27 cellular contexts compared by ENCODE assay signal in the genomic region with DNA sequence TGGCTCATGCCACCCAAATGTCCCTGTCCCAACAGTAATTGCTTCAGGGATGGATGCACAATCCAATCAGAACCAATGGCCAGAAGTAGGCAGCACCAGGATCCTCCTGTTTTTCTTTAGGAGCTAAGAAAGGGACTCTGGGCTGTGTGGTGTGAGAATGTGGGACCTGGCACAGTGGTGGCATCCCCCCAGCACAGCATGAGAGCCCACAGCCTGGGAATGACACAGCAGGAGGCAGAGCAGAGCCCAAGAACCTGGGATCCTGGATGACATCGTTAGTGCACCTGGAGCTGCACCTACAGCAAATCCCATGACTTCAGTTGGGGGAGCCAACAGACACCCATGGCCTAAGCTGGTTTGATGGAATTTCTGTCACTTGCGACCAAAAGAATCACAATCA.
A peak's percentile ranks its signal among the peaks of the same experiment; 100 is the strongest.
DNase-seq lines count a peak whose midpoint lies in the region; ATAC-seq and TF ChIP-seq lines count a peak whose summit lies in the region.
"Had no signal": no experiment of that assay in that cellular context is flagged by ENCODE, and none has a peak within 500 bp of the region (broad histone marks: within the 10 kb centered on the region; RNA-seq: fewer than 3 reads in every experiment).

No MANE protein-coding gene starts in this region.

- H3K27ac Mint-ChIP-seq in activated CD8-positive, alpha-beta memory T cell treated with anti-CD3 and anti-CD28 coated beads, Interleukin-2, amount 10 ng/mL, durations not matched to agents 7 days and 5 days: no peak overlapping the region
- H3K27ac Mint-ChIP-seq in endodermal cell: no peak overlapping the region
- H3K27ac Mint-ChIP-seq in stimulated activated naive CD8-positive, alpha-beta T cell treated with anti-CD3 and anti-CD28 coated beads, Interleukin-15, amount 100 ng/mL, for 72 hours: no peak overlapping the region
- no peak overlapping the region for H3K27ac Mint-ChIP-seq in osteocyte (ENCODE audit: unreplicated experiment)
- H3K27ac Mint-ChIP-seq: CD14-positive monocyte; CD8-positive, alpha-beta memory T cell had no signal

- peak; percentile 7 for DNase-seq in activated CD8-positive, alpha-beta memory T cell treated with anti-CD3 and anti-CD28 coated beads for 24 hours
- DNase-seq in activated CD8-positive, alpha-beta memory T cell treated with anti-CD3 and anti-CD28 coated beads, Interleukin-2, amount 10 ng/mL, durations not matched to agents 7 days and 5 days: no peak
- DNase-seq in endodermal cell (peak; percentile 41), islet precursor cell (peak; percentile 46), Ammon's horn (ENCODE audit: low spot score) (no peak), osteocyte (ENCODE audit: extremely low spot score, unreplicated experiment) (no peak)
- DNase-seq in stimulated activated naive CD8-positive, alpha-beta T cell treated with anti-CD3 and anti-CD28 coated beads, Interleukin-15, amount 100 ng/mL, for 72 hours: no peak
- DNase-seq: AML-193; BE2C; C1 segment of cervical spinal cord; CD4-positive, alpha-beta memory T cell; CD4-positive, CD25-positive, alpha-beta regulatory T cell; CD8-positive, alpha-beta memory T cell; COR-L47; DMS 273 treated with DMSO at 0.1 percent for 48 hours; DMS153; DMS53; DMS79; DND-41; EL; GDM1 had no signal

- 92 to 100% methylated on average over 2 of the region's 2 CpGs for WGBS in endodermal cell (ENCODE audit: insufficient coverage in 1 of 2, insufficient read length in 1 of 2), 2 experiments

- no peak overlapping the region for H3K4me3 Mint-ChIP-seq in activated CD8-positive, alpha-beta memory T cell treated with anti-CD3 and anti-CD28 coated beads, Interleukin-2, amount 10 ng/mL, durations not matched to agents 7 days and 5 days
- H3K4me3 Mint-ChIP-seq in endodermal cell: no peak overlapping the region
- no peak overlapping the region for H3K4me3 Mint-ChIP-seq in stimulated activated naive CD8-positive, alpha-beta T cell treated with anti-CD3 and anti-CD28 coated beads, Interleukin-15, amount 100 ng/mL, for 72 hours
- H3K4me3 Mint-ChIP-seq in osteocyte (ENCODE audit: unreplicated experiment): no peak overlapping the region
- H3K4me3 Mint-ChIP-seq: CD14-positive monocyte; CD4-positive, alpha-beta memory T cell; CD4-positive, CD25-positive, alpha-beta regulatory T cell; CD8-positive, alpha-beta memory T cell had no signal

- CTCF ChIA-PET in activated CD8-positive, alpha-beta memory T cell treated with anti-CD3 and anti-CD28 coated beads, Interleukin-2, amount 10 ng/mL, durations not matched to agents 7 days and 5 days (lab: Charles Lee): interaction anchor here (1.9 kb wide), 1 partner anchor 91 kb away, joined by 4 read pairs; no protein-coding TSS in a partner anchor
- CTCF ChIA-PET in HEK293 (lab: Yijun Ruan, JAX): interaction anchor here (0.6 to 5.8 kb wide), 7 partner anchors 10 to 239 kb away, joined by 3 to 60 read pairs (median 5); no protein-coding TSS in a partner anchor

- H3K9me3 Mint-ChIP-seq in activated CD8-positive, alpha-beta memory T cell treated with anti-CD3 and anti-CD28 coated beads, Interleukin-2, amount 10 ng/mL, durations not matched to agents 7 days and 5 days (ENCODE audit: low read depth): no peaks in the 10 kb centered on the region
- H3K9me3 Mint-ChIP-seq in endodermal cell (peaks cover 1% of the 10 kb centered on the region), osteocyte (ENCODE audit: unreplicated experiment) (no peaks in the 10 kb centered on the region)
- peaks cover 0 to 7% of the 10 kb centered on the region in 2 donors for H3K9me3 Mint-ChIP-seq in stimulated activated naive CD8-positive, alpha-beta T cell treated with anti-CD3 and anti-CD28 coated beads, Interleukin-15, amount 100 ng/mL, for 72 hours
- H3K9me3 Mint-ChIP-seq: CD4-positive, alpha-beta memory T cell; CD8-positive, alpha-beta memory T cell had no signal

- no peaks in the 10 kb centered on the region for H3K4me1 ChIP-seq in HEK293 (ENCODE audit: control insufficient read depth, insufficient read depth, low read length)
- H3K4me1 ChIP-seq in endodermal cell (ENCODE audit: control insufficient read depth, insufficient read depth, low read length): no peaks in the 10 kb centered on the region
- H3K4me1 ChIP-seq: A549, BE2C had no signal

- TF ChIP-seq CTCF in HEK293 (tag by site-specific recombination; IDR thresholded peaks at IDR 0.05) (no peak), endodermal cell (conservative IDR thresholded peaks at IDR 0.05) (no peak), osteocyte (IDR thresholded peaks at IDR 0.05) (no peak)

- peaks cover 31% of the 10 kb centered on the region for H3K4me1 Mint-ChIP-seq in activated CD8-positive, alpha-beta memory T cell treated with anti-CD3 and anti-CD28 coated beads, Interleukin-2, amount 10 ng/mL, durations not matched to agents 7 days and 5 days
- H3K4me1 Mint-ChIP-seq in endodermal cell (no peaks in the 10 kb centered on the region), osteocyte (ENCODE audit: unreplicated experiment) (no peaks in the 10 kb centered on the region)
- H3K4me1 Mint-ChIP-seq in stimulated activated naive CD8-positive, alpha-beta T cell treated with anti-CD3 and anti-CD28 coated beads, Interleukin-15, amount 100 ng/mL, for 72 hours: no peaks in the 10 kb centered on the region
- H3K4me1 Mint-ChIP-seq: CD14-positive monocyte had no signal

- no peak overlapping the region for H3K4me3 ChIP-seq in HEK293 (ENCODE audit: low read depth, low read length)
- no peak overlapping the region for H3K4me3 ChIP-seq in endodermal cell (ENCODE audit: low read length)
- H3K4me3 ChIP-seq: A549, BLaER1, GM12878 had no signal

- H3K9me3 ChIP-seq in HEK293 (ENCODE audit: control insufficient read depth, insufficient read depth, low read depth, low read length) (no peaks in the 10 kb centered on the region), endodermal cell (ENCODE audit: control insufficient read depth, low read length) (peaks cover 7% of the 10 kb centered on the region)
- H3K9me3 ChIP-seq: A549, BE2C, BLaER1 had no signal

- no peak overlapping the region for H3K9ac ChIP-seq in endodermal cell (ENCODE audit: extremely low read depth, low read length, poor library complexity, severe bottlenecking)
- H3K9ac ChIP-seq: BLaER1 had no signal

- peaks cover 10% of the 10 kb centered on the region for H3K36me3 Mint-ChIP-seq in activated CD8-positive, alpha-beta memory T cell treated with anti-CD3 and anti-CD28 coated beads, Interleukin-2, amount 10 ng/mL, durations not matched to agents 7 days and 5 days
- H3K36me3 Mint-ChIP-seq in endodermal cell (ENCODE audit: low read depth): peaks cover 14% of the 10 kb centered on the region
- no peaks in the 10 kb centered on the region for H3K36me3 Mint-ChIP-seq in osteocyte (ENCODE audit: unreplicated experiment)
- H3K36me3 Mint-ChIP-seq: CD14-positive monocyte had no signal

- ATAC-seq in activated CD8-positive, alpha-beta memory T cell treated with anti-CD3 and anti-CD28 coated beads, Interleukin-2, amount 10 ng/mL, durations not matched to agents 7 days and 5 days: no peak
- no peak for ATAC-seq in stimulated activated naive CD8-positive, alpha-beta T cell treated with anti-CD3 and anti-CD28 coated beads, Interleukin-15, amount 100 ng/mL, for 72 hours
- ATAC-seq: A549, GM12878 had no signal

- H3K27ac ChIP-seq in HEK293 (ENCODE audit: extremely low read depth, low read depth, low read length): no peak overlapping the region
- no peak overlapping the region for H3K27ac ChIP-seq in endodermal cell (ENCODE audit: low read depth, low read length)
- H3K27ac ChIP-seq: 22Rv1, A549, BLaER1 had no signal

- no peaks in the 10 kb centered on the region for H3K27me3 ChIP-seq in endodermal cell (ENCODE audit: control insufficient read depth, insufficient read depth, low read length, poor library complexity, severe bottlenecking)
- H3K27me3 ChIP-seq: BE2C, BLaER1 had no signal

- POLR2A ChIA-PET in HEK293 (lab: Yijun Ruan, JAX): no interaction called here

- H3K36me3 ChIP-seq in HEK293 (ENCODE audit: control insufficient read depth in 2 of 2, insufficient read depth in 1 of 2, low read length in 2 of 2) (no peaks in the 10 kb centered on the region), endodermal cell (ENCODE audit: control insufficient read depth, insufficient read depth, low read length) (peaks cover 11% of the 10 kb centered on the region)
- H3K36me3 ChIP-seq: BE2C had no signal

- no peaks in the 10 kb centered on the region for H3K27me3 Mint-ChIP-seq in activated CD8-positive, alpha-beta memory T cell treated with anti-CD3 and anti-CD28 coated beads, Interleukin-2, amount 10 ng/mL, durations not matched to agents 7 days and 5 days
- H3K27me3 Mint-ChIP-seq in endodermal cell (ENCODE audit: insufficient read depth) (peaks cover 2% of the 10 kb centered on the region), osteocyte (ENCODE audit: unreplicated experiment) (peaks cover 7% of the 10 kb centered on the region)
- H3K27me3 Mint-ChIP-seq in stimulated activated naive CD8-positive, alpha-beta T cell treated with anti-CD3 and anti-CD28 coated beads, Interleukin-15, amount 100 ng/mL, for 72 hours: peaks cover 18% of the 10 kb centered on the region
- H3K27me3 Mint-ChIP-seq: CD4-positive, alpha-beta memory T cell; CD4-positive, CD25-positive, alpha-beta regulatory T cell; CD8-positive, alpha-beta memory T cell had no signal

TF ChIP-seq in HEK293, 187 proteins besides CTCF, POLR2A, EP300 and RAD21:
- TF ChIP-seq ZNF585B (tag by site-specific recombination; IDR thresholded peaks at IDR 0.05): no peak
- TF ChIP-seq MZF1 (tag by site-specific recombination; IDR thresholded peaks at IDR 0.05; ENCODE audit: borderline replicate concordance): no peak
- peak; percentile 57 for TF ChIP-seq GLIS1 (tag by site-specific recombination; IDR thresholded peaks at IDR 0.05)

Comparison
In these comparisons a context has a peak if more than half of its experiments do, and no peak if none do; other contexts are left out.
1. DNase-seq: peak in activated CD8-positive, alpha-beta memory T cell treated with anti-CD3 and anti-CD28 coated beads for 24 hours (single experiment), endodermal cell (single experiment) and islet precursor cell (single experiment); none in activated CD8-positive, alpha-beta memory T cell treated with anti-CD3 and anti-CD28 coated beads, Interleukin-2, amount 10 ng/mL, durations not matched to agents 7 days and 5 days (single experiment), stimulated activated naive CD8-positive, alpha-beta T cell treated with anti-CD3 and anti-CD28 coated beads, Interleukin-15, amount 100 ng/mL, for 72 hours (0 of 2), Ammon's horn (single experiment) and osteocyte (single experiment).